Comparison of ENCODE assay signal across 10 cellular contexts in genomic region chr4:99979872-99980271, GRCh38.
"Had no signal": no experiment of that assay in that cellular context is flagged by ENCODE, and none has a peak within 500 bp of the region (broad histone marks: within the 10 kb centered on the region; RNA-seq: fewer than 3 reads in every experiment).

No MANE protein-coding gene starts in this region.

- H3K27ac ChIP-seq: parathyroid adenoma, testis had no signal

- H3K79me2 ChIP-seq: parathyroid adenoma had no signal

- H3K27me3 ChIP-seq: testis had no signal

- H3K9ac ChIP-seq: parathyroid adenoma had no signal

- H3K4me1 ChIP-seq: parathyroid adenoma, testis had no signal

- H3K4me3 ChIP-seq: testis had no signal

- H2AFZ ChIP-seq: parathyroid adenoma had no signal

- ATAC-seq: stimulated activated naive CD8-positive, alpha-beta T cell treated with anti-CD3 and anti-CD28 coated beads, Interleukin-15, amount 100 ng/mL, for 72 hours; T-helper 17 cell had no signal

- DNase-seq: activated B cell treated with CpG ODN at 0.5 μM for 24 hours; activated CD4-positive, alpha-beta T cell treated with anti-CD3 and anti-CD28 coated beads, Interleukin-2, amount 10 ng/mL, durations not matched to agents 7 days and 5 days; hippocampal formation; naive B cell; stimulated activated CD4-positive, alpha-beta T cell treated with anti-CD3 and anti-CD28 coated beads, Interleukin-4, amount 100 ng/mL, for 4 hours; stimulated activated naive CD8-positive, alpha-beta T cell treated with anti-CD3 and anti-CD28 coated beads, Interleukin-15, amount 100 ng/mL, for 72 hours; T-helper 17 cell; testis had no signal

- FAIRE-seq: TTC549 had no signal

- H3K9me3 ChIP-seq: testis had no signal
